Comparison of ENCODE assay signal across 19 cellular contexts in the genomic region with DNA sequence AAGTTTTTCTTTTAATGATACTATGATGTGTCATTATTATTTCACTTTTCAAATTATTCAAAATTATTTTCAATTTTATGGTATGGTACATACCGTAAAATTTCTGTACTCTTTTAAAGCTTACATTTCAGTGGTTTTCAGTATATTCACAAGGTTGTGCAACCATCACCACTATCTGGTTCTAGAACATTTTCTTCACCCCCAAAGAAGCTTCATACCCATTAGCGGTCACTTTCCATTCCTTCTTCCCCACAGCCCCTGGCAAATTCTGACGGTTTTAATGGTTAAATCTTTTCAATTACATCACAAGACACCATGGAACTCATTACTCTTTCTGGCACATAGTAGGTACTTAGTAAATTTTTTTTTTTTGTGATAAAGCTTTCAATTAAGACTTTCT. TPM values are rescaled to one million over a fixed set of nuclear protein-coding genes. Genes with fewer than 3 reads are reported as not detected.
DNase-seq lines count a peak whose midpoint lies in the region; ATAC-seq lines count a peak whose summit lies in the region.
"Had no signal": no experiment of that assay in that cellular context is flagged by ENCODE, and none has a peak within 500 bp of the region (broad histone marks: within the 10 kb centered on the region; RNA-seq: fewer than 3 reads in every experiment).

No MANE protein-coding gene starts in this region.

- H3K4me1 Mint-ChIP-seq in CD4-positive, CD25-positive, alpha-beta regulatory T cell, result peaks cover 25 to 89% (median 51%) of the 10 kb centered on the region in 4 donors
- H3K4me1 Mint-ChIP-seq in CD4-positive, alpha-beta memory T cell, result peaks cover 40 to 78% (median 61%) of the 10 kb centered on the region in 4 donors
- H3K4me1 Mint-ChIP-seq in T-helper 17 cell, result peaks cover 32% of the 10 kb centered on the region

- no peaks in the 10 kb centered on the region for H3K9me3 ChIP-seq in CD4-positive, CD25-positive, alpha-beta regulatory T cell (ENCODE audit: control insufficient read depth in 2 of 2, low read length in 2 of 2)
- no peaks in the 10 kb centered on the region for H3K9me3 ChIP-seq in CD4-positive, alpha-beta memory T cell (ENCODE audit: control insufficient read depth in 1 of 2, low read length in 2 of 2)
- H3K9me3 ChIP-seq in T-helper 17 cell (ENCODE audit: control insufficient read depth, low read length, poor library complexity, severe bottlenecking), result no peaks in the 10 kb centered on the region
- H3K9me3 ChIP-seq in effector memory CD4-positive, alpha-beta T cell (ENCODE audit: control insufficient read depth, low read length), result no peaks in the 10 kb centered on the region
- H3K9me3 ChIP-seq: heart right ventricle, tibial artery had no signal

- H3K27ac Mint-ChIP-seq in CD4-positive, CD25-positive, alpha-beta regulatory T cell, result peak overlapping the region; percentile 99 to 100 (median 100)
- peak overlapping the region; percentile 95 to 100 (median 97) for H3K27ac Mint-ChIP-seq in CD4-positive, alpha-beta memory T cell
- peak overlapping the region; percentile 100 for H3K27ac Mint-ChIP-seq in T-helper 17 cell

- peaks cover 60% of the 10 kb centered on the region for H3K4me1 ChIP-seq in CD4-positive, CD25-positive, alpha-beta regulatory T cell (ENCODE audit: control insufficient read depth, insufficient read depth, low read length, poor library complexity, severe bottlenecking)
- H3K4me1 ChIP-seq in CD4-positive, alpha-beta memory T cell (ENCODE audit: insufficient read depth, low read length), result peaks cover 81% of the 10 kb centered on the region
- H3K4me1 ChIP-seq in effector memory CD4-positive, alpha-beta T cell (ENCODE audit: control insufficient read depth, insufficient read depth, low read length, poor library complexity, severe bottlenecking), result peaks cover 47% of the 10 kb centered on the region

- intact Hi-C loops in CD4-positive, alpha-beta memory T cell (cut with micrococcal nuclease), result no loop called here

- H3K36me3 Mint-ChIP-seq in CD4-positive, CD25-positive, alpha-beta regulatory T cell, result peaks cover 25% of the 10 kb centered on the region
- peaks cover 22 to 42% of the 10 kb centered on the region in 2 donors for H3K36me3 Mint-ChIP-seq in CD4-positive, alpha-beta memory T cell
- peaks cover 5% of the 10 kb centered on the region for H3K36me3 Mint-ChIP-seq in T-helper 17 cell (ENCODE audit: low read depth)

- H3K36me3 ChIP-seq in CD4-positive, CD25-positive, alpha-beta regulatory T cell (ENCODE audit: control insufficient read depth, insufficient read depth, low read length), result peaks cover 22% of the 10 kb centered on the region
- H3K36me3 ChIP-seq in CD4-positive, alpha-beta memory T cell (ENCODE audit: insufficient read depth, low read length), result no peaks in the 10 kb centered on the region
- H3K36me3 ChIP-seq in effector memory CD4-positive, alpha-beta T cell (ENCODE audit: control insufficient read depth, insufficient read depth, low read length), result peaks cover 2% of the 10 kb centered on the region
- H3K36me3 ChIP-seq: cardiac muscle cell, heart right ventricle, tibial artery had no signal

- ATAC-seq in CD4-positive, CD25-positive, alpha-beta regulatory T cell (ENCODE audit: low read depth in 2 of 2), result no peak
- ATAC-seq in T-helper 17 cell, result no peak
- ATAC-seq in HG03039 (IDR thresholded peaks at IDR 0.05; ENCODE audit: unreplicated experiment), result no peak
- no peak for ATAC-seq in HG03175 (IDR thresholded peaks at IDR 0.05; ENCODE audit: unreplicated experiment)
- ATAC-seq: heart right ventricle, PC-3 had no signal

- no peaks in the 10 kb centered on the region for H3K27me3 ChIP-seq in CD4-positive, CD25-positive, alpha-beta regulatory T cell (ENCODE audit: control insufficient read depth, insufficient read depth, low read length)
- H3K27me3 ChIP-seq in CD4-positive, alpha-beta memory T cell (ENCODE audit: insufficient read depth, low read length), result no peaks in the 10 kb centered on the region
- H3K27me3 ChIP-seq in effector memory CD4-positive, alpha-beta T cell (replicated peaks; ENCODE audit: control insufficient read depth, insufficient read depth, low read length, poor library complexity, severe bottlenecking), result no peaks in the 10 kb centered on the region
- H3K27me3 ChIP-seq: cardiac muscle cell, heart right ventricle, tibial artery had no signal

- no peak for DNase-seq in CD4-positive, CD25-positive, alpha-beta regulatory T cell
- DNase-seq in CD4-positive, alpha-beta memory T cell, result no peak
- DNase-seq in T-helper 17 cell (no peak), SKM-1 treated with dmso at 0.1 percent for 144 hours (lab: John Stamatoyannopoulos, UW; ENCODE audit: unreplicated experiment) (no peak)
- DNase-seq in effector memory CD4-positive, alpha-beta T cell, result no peak
- DNase-seq: GF-D8, heart right ventricle, islet precursor cell, mammary epithelial cell, MM.1S, NCI-H2081, NCI-H524, PC-3, tibial artery had no signal

- H3K9me3 Mint-ChIP-seq in CD4-positive, CD25-positive, alpha-beta regulatory T cell, result no peaks in the 10 kb centered on the region
- peaks cover 0 to 5% (median 0%) of the 10 kb centered on the region in 8 donors for H3K9me3 Mint-ChIP-seq in CD4-positive, alpha-beta memory T cell

- peak overlapping the region; percentile 76 to 99 (median 98) for H3K4me3 Mint-ChIP-seq in CD4-positive, CD25-positive, alpha-beta regulatory T cell
- peak overlapping the region in 7 of 8 donors; percentile 23 to 99 (median 67) for H3K4me3 Mint-ChIP-seq in CD4-positive, alpha-beta memory T cell
- H3K4me3 Mint-ChIP-seq in T-helper 17 cell, result peak overlapping the region; percentile 49
- H3K4me3 Mint-ChIP-seq: nephron had no signal

- POLR2A ChIA-PET in CD4-positive, alpha-beta memory T cell (lab: Charles Lee; ENCODE audit: partially characterized antibody), result interaction anchor here (1.4 to 13.4 kb wide), 4 partner anchors 13 to 137 kb away, joined by 4 to 938 read pairs (median 38); partner anchors contain the start of genes MRPS6 and SLC5A3

- H3K4me3 ChIP-seq in CD4-positive, CD25-positive, alpha-beta regulatory T cell (ENCODE audit: low read depth, low read length), result peak overlapping the region; percentile 99
- H3K4me3 ChIP-seq in CD4-positive, alpha-beta memory T cell (ENCODE audit: low read length in 2 of 2), result no peak overlapping the region
- H3K4me3 ChIP-seq in effector memory CD4-positive, alpha-beta T cell (ENCODE audit: insufficient read depth, low read depth, low read length, poor library complexity, severe bottlenecking), result no peak overlapping the region
- H3K4me3 ChIP-seq: cardiac muscle cell, heart right ventricle, skin epidermis, tibial artery had no signal

- H3K27ac ChIP-seq in CD4-positive, CD25-positive, alpha-beta regulatory T cell (ENCODE audit: insufficient read depth, low read length, poor library complexity, severe bottlenecking), result peak overlapping the region; percentile 96
- peak overlapping the region; percentile 67 for H3K27ac ChIP-seq in CD4-positive, alpha-beta memory T cell (ENCODE audit: low read depth, low read length)
- H3K27ac ChIP-seq in effector memory CD4-positive, alpha-beta T cell (ENCODE audit: insufficient read depth, low read length, poor library complexity, severe bottlenecking), result peak overlapping the region; percentile 95
- H3K27ac ChIP-seq: cardiac muscle cell, tibial artery had no signal

- CTCF ChIA-PET in CD4-positive, alpha-beta memory T cell (lab: Charles Lee; ENCODE audit: partially characterized antibody), result interaction anchor here (0.9 to 12.9 kb wide), 4 partner anchors 9 to 409 kb away, joined by 4 to 123 read pairs (median 43); no protein-coding TSS in a partner anchor

- no peaks in the 10 kb centered on the region for H3K27me3 Mint-ChIP-seq in CD4-positive, CD25-positive, alpha-beta regulatory T cell
- no peaks in the 10 kb centered on the region for H3K27me3 Mint-ChIP-seq in CD4-positive, alpha-beta memory T cell
- no peaks in the 10 kb centered on the region for H3K27me3 Mint-ChIP-seq in T-helper 17 cell

RNA-seq across cellular contexts. Expression of gene ATP5PO, which starts 22.8 kb away (rescaled TPM):
- 119 TPM for total RNA-seq in CD4-positive, CD25-positive, alpha-beta regulatory T cell
- polyA plus RNA-seq in CD4-positive, CD25-positive, alpha-beta regulatory T cell, result 100 to 1,000 TPM; 389 to 458 (median 427) TPM
- total RNA-seq in CD4-positive, alpha-beta memory T cell, result 100 to 1,000 TPM; 126 to 143 TPM
- 100 to 1,000 TPM; 318 to 472 TPM for polyA plus RNA-seq in CD4-positive, alpha-beta memory T cell
- total RNA-seq in T-helper 17 cell, result 100 to 1,000 TPM; 113 to 116 TPM
